In the genomic region with DNA sequence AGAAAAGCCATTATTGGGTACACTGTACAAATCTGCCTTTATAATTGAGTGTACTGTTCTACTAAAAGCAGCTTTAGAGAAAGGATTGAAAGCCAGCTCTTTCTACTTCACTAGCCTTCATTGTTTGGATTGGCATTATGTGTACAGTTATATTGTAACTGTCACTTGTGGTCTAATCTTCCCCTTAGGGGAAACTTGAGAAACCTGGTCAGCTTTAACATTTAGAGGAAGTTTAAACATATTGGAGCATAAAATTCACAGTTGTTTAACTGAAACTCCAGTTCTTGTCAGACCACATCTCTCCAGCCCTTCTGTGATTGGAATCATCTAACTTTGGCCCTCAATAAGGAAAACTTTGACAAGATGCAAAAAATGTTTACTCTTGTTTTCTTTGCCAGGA, we compare ENCODE assay signal across 8 cellular contexts. TPM values are rescaled to one million over a fixed set of nuclear protein-coding genes. Genes with fewer than 3 reads are reported as not detected.
A peak's percentile ranks its signal among the peaks of the same experiment; 100 is the strongest.
DNase-seq lines count a peak whose midpoint lies in the region; ATAC-seq and FAIRE-seq lines count a peak whose summit lies in the region.

No MANE protein-coding gene starts in this region.

- no peaks in the 10 kb centered on the region for H3K36me3 ChIP-seq in MG63

- DNase-seq in RCC 7860 (ENCODE audit: low spot score) (peak; percentile 12), left colon (no peak), HUDEP-2 (lab: John Stamatoyannopoulos, UW; ENCODE audit: unreplicated experiment in 76 of 76) (no peak), AG08395 (ENCODE audit: low spot score) (no peak), MG63 (no peak), HPDE6-E6E7 (ENCODE audit: extremely low spot score) (no peak)

- intact Hi-C loops in left colon (cut with DNase I, micrococcal nuclease): no loop called here

- H3K9me3 ChIP-seq in MG63: no peaks in the 10 kb centered on the region

- peak; percentile 68 for FAIRE-seq in RCC 7860 (lab: Jason Lieb, UNC)

- no peaks in the 10 kb centered on the region for H3K27me3 ChIP-seq in MG63

- no peak overlapping the region for H3K4me3 ChIP-seq in MG63

- ATAC-seq in GM18519 (IDR thresholded peaks at IDR 0.05; ENCODE audit: low FRiP score, unreplicated experiment): peak; percentile 41
- ATAC-seq in HG02610 (IDR thresholded peaks at IDR 0.05; ENCODE audit: unreplicated experiment): peak; percentile 72
- peak; percentile 26 for ATAC-seq in left colon

RNA-seq across cellular contexts. Expression of gene PIK3R1, which starts 24.6 kb away (rescaled TPM):
- total RNA-seq in left colon: 10 to 100 TPM; 67.6 to 71.4 TPM
- total RNA-seq in MG63 (2014; rRNA removed; shearing (Covaris generic); ENCODE audit: low replicate concordance): 9.5 and 13.1 TPM in 2 replicates
